1 cellular context compared by ENCODE assay signal in the genomic region with DNA sequence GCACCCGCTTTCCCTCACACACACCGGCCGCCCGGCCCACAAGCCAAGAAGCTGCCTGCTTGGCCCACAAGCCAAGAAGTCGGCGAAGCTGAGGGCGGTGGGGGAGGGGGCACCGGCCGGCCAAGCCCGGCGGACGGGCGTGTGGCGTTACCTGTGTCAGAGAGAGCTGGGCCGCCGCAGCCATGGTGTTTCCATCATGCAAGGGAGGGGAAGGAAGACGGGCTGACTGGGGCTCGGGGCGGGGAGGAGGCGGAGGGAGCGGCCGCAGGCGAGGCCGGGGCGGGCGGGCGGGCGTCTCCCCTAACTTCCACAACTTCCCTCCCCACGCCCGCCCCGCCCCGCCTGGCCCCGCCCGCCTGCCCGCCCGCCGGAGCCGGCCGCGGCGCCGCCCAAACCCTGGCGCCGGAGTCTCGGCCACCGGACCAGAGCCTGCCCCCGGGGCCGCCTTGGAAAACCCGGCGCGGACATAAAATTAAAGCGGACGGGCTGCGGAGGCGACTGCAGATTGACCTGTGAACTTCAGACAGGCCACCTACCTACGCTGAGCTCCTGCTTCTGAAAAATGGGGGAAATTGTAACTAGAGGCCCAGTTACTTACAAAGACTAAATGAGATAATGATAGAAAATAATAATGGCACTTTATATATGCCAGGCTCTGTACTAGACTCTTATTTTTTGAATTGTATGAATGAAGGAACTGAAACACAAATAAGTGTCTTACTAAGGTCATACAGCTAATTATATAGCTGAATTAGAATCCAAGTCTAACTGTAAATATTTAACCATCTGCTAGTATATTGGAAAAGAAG.
TF ChIP-seq lines count a peak whose summit lies in the region.

A gene (minus strand): TSS at position 219 of the 809 bp plus-strand sequence. CDS start 35 bp downstream, at position 184.

TF ChIP-seq in HepG2, 621 proteins besides CTCF, POLR2A, EP300 and RAD21 (continued from another document and continues in another):
- TF ChIP-seq, protein P1, sequence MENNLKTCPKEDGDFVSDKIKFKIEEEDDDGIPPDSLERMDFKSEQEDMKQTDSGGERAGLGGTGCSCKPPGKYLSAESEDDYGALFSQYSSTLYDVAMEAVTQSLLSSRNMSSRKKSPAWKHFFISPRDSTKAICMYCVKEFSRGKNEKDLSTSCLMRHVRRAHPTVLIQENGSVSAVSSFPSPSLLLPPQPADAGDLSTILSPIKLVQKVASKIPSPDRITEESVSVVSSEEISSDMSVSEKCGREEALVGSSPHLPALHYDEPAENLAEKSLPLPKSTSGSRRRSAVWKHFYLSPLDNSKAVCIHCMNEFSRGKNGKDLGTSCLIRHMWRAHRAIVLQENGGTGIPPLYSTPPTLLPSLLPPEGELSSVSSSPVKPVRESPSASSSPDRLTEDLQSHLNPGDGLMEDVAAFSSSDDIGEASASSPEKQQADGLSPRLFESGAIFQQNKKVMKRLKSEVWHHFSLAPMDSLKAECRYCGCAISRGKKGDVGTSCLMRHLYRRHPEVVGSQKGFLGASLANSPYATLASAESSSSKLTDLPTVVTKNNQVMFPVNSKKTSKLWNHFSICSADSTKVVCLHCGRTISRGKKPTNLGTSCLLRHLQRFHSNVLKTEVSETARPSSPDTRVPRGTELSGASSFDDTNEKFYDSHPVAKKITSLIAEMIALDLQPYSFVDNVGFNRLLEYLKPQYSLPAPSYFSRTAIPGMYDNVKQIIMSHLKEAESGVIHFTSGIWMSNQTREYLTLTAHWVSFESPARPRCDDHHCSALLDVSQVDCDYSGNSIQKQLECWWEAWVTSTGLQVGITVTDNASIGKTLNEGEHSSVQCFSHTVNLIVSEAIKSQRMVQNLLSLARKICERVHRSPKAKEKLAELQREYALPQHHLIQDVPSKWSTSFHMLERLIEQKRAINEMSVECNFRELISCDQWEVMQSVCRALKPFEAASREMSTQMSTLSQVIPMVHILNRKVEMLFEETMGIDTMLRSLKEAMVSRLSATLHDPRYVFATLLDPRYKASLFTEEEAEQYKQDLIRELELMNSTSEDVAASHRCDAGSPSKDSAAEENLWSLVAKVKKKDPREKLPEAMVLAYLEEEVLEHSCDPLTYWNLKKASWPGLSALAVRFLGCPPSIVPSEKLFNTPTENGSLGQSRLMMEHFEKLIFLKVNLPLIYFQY (CRISPR knock-in tag; IDR thresholded peaks at IDR 0.05; ENCODE audit: borderline replicate concordance), result no peak
- no peak for TF ChIP-seq ZFAT (CRISPR knock-in tag; conservative IDR thresholded peaks at IDR 0.05)
- TF ChIP-seq, protein P2, sequence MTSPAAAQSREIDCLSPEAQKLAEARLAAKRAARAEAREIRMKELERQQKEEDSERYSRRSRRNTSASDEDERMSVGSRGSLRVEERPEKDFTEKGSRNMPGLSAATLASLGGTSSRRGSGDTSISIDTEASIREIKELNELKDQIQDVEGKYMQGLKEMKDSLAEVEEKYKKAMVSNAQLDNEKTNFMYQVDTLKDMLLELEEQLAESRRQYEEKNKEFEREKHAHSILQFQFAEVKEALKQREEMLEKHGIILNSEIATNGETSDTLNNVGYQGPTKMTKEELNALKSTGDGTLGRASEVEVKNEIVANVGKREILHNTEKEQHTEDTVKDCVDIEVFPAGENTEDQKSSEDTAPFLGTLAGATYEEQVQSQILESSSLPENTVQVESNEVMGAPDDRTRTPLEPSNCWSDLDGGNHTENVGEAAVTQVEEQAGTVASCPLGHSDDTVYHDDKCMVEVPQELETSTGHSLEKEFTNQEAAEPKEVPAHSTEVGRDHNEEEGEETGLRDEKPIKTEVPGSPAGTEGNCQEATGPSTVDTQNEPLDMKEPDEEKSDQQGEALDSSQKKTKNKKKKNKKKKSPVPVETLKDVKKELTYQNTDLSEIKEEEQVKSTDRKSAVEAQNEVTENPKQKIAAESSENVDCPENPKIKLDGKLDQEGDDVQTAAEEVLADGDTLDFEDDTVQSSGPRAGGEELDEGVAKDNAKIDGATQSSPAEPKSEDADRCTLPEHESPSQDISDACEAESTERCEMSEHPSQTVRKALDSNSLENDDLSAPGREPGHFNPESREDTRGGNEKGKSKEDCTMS (CRISPR knock-in tag; conservative IDR thresholded peaks at IDR 0.05), result no peak
- TF ChIP-seq SMARCC2 (IDR thresholded peaks at IDR 0.05), result no peak
- TF ChIP-seq MXD4 (CRISPR knock-in tag; IDR thresholded peaks at IDR 0.05), result peak; percentile 19; the same call in 1 of the 2 replicates
- TF ChIP-seq ZNF746 (CRISPR knock-in tag; IDR thresholded peaks at IDR 0.05), result peak; percentile 86
- peak; percentile 78 for TF ChIP-seq POGZ (CRISPR knock-in tag; IDR thresholded peaks at IDR 0.05)
- no peak for TF ChIP-seq FOXM1 (CRISPR knock-in tag; IDR thresholded peaks at IDR 0.05)
- TF ChIP-seq, protein P3, sequence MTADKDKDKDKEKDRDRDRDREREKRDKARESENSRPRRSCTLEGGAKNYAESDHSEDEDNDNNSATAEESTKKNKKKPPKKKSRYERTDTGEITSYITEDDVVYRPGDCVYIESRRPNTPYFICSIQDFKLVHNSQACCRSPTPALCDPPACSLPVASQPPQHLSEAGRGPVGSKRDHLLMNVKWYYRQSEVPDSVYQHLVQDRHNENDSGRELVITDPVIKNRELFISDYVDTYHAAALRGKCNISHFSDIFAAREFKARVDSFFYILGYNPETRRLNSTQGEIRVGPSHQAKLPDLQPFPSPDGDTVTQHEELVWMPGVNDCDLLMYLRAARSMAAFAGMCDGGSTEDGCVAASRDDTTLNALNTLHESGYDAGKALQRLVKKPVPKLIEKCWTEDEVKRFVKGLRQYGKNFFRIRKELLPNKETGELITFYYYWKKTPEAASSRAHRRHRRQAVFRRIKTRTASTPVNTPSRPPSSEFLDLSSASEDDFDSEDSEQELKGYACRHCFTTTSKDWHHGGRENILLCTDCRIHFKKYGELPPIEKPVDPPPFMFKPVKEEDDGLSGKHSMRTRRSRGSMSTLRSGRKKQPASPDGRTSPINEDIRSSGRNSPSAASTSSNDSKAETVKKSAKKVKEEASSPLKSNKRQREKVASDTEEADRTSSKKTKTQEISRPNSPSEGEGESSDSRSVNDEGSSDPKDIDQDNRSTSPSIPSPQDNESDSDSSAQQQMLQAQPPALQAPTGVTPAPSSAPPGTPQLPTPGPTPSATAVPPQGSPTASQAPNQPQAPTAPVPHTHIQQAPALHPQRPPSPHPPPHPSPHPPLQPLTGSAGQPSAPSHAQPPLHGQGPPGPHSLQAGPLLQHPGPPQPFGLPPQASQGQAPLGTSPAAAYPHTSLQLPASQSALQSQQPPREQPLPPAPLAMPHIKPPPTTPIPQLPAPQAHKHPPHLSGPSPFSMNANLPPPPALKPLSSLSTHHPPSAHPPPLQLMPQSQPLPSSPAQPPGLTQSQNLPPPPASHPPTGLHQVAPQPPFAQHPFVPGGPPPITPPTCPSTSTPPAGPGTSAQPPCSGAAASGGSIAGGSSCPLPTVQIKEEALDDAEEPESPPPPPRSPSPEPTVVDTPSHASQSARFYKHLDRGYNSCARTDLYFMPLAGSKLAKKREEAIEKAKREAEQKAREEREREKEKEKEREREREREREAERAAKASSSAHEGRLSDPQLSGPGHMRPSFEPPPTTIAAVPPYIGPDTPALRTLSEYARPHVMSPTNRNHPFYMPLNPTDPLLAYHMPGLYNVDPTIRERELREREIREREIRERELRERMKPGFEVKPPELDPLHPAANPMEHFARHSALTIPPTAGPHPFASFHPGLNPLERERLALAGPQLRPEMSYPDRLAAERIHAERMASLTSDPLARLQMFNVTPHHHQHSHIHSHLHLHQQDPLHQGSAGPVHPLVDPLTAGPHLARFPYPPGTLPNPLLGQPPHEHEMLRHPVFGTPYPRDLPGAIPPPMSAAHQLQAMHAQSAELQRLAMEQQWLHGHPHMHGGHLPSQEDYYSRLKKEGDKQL (CRISPR knock-in tag; IDR thresholded peaks at IDR 0.05; ENCODE audit: low read depth), result no peak
- TF ChIP-seq, protein P4, sequence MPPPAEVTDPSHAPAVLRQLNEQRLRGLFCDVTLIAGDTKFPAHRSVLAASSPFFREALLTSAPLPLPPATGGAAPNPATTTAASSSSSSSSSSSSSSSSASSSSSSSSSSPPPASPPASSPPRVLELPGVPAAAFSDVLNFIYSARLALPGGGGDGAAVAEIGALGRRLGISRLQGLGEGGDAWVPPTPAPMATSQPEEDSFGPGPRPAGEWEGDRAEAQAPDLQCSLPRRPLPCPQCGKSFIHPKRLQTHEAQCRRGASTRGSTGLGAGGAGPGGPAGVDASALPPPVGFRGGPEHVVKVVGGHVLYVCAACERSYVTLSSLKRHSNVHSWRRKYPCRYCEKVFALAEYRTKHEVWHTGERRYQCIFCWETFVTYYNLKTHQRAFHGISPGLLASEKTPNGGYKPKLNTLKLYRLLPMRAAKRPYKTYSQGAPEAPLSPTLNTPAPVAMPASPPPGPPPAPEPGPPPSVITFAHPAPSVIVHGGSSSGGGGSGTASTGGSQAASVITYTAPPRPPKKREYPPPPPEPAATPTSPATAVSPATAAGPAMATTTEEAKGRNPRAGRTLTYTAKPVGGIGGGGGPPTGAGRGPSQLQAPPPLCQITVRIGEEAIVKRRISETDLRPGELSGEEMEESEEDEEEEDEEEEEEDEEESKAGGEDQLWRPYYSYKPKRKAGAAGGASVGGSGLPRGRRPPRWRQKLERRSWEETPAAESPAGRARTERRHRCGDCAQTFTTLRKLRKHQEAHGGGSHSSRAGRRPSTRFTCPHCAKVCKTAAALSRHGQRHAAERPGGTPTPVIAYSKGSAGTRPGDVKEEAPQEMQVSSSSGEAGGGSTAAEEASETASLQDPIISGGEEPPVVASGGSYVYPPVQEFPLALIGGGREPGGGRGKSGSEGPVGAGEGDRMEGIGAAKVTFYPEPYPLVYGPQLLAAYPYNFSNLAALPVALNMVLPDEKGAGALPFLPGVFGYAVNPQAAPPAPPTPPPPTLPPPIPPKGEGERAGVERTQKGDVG (CRISPR knock-in tag; IDR thresholded peaks at IDR 0.05; ENCODE audit: borderline replicate concordance), result no peak
- no peak for TF ChIP-seq TBL1XR1 (IDR thresholded peaks at IDR 0.05; ENCODE audit: borderline replicate concordance, low read length, partially characterized antibody)
- no peak for TF ChIP-seq ZNF562 (CRISPR knock-in tag; IDR thresholded peaks at IDR 0.05; ENCODE audit: borderline replicate concordance)
- no peak for TF ChIP-seq GATA4 (IDR thresholded peaks at IDR 0.05; ENCODE audit: borderline replicate concordance, low read depth)
- peak; percentile 23; the same call in 1 of the 2 replicates for TF ChIP-seq RXRB (CRISPR knock-in tag; IDR thresholded peaks at IDR 0.05; ENCODE audit: borderline replicate concordance)
- peak; percentile 68 for TF ChIP-seq ZNF292 (CRISPR knock-in tag; IDR thresholded peaks at IDR 0.05; ENCODE audit: borderline replicate concordance, low read depth)
- TF ChIP-seq, protein P5, sequence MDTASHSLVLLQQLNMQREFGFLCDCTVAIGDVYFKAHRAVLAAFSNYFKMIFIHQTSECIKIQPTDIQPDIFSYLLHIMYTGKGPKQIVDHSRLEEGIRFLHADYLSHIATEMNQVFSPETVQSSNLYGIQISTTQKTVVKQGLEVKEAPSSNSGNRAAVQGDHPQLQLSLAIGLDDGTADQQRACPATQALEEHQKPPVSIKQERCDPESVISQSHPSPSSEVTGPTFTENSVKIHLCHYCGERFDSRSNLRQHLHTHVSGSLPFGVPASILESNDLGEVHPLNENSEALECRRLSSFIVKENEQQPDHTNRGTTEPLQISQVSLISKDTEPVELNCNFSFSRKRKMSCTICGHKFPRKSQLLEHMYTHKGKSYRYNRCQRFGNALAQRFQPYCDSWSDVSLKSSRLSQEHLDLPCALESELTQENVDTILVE (CRISPR knock-in tag; IDR thresholded peaks at IDR 0.05), result no peak
- no peak for TF ChIP-seq FOSL2 (CRISPR knock-in tag; IDR thresholded peaks at IDR 0.05)
- no peak for TF ChIP-seq ZNF629 (CRISPR knock-in tag; conservative IDR thresholded peaks at IDR 0.05)
- TF ChIP-seq ZNF263 (CRISPR knock-in tag; IDR thresholded peaks at IDR 0.05), result no peak
- TF ChIP-seq, protein P6, sequence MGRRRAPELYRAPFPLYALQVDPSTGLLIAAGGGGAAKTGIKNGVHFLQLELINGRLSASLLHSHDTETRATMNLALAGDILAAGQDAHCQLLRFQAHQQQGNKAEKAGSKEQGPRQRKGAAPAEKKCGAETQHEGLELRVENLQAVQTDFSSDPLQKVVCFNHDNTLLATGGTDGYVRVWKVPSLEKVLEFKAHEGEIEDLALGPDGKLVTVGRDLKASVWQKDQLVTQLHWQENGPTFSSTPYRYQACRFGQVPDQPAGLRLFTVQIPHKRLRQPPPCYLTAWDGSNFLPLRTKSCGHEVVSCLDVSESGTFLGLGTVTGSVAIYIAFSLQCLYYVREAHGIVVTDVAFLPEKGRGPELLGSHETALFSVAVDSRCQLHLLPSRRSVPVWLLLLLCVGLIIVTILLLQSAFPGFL (CRISPR knock-in tag; IDR thresholded peaks at IDR 0.05), result no peak
- TF ChIP-seq SCMH1 (CRISPR knock-in tag; IDR thresholded peaks at IDR 0.05; ENCODE audit: borderline replicate concordance), result no peak
- TF ChIP-seq TOPORS (CRISPR knock-in tag; IDR thresholded peaks at IDR 0.05), result no peak
- TF ChIP-seq, protein P7, sequence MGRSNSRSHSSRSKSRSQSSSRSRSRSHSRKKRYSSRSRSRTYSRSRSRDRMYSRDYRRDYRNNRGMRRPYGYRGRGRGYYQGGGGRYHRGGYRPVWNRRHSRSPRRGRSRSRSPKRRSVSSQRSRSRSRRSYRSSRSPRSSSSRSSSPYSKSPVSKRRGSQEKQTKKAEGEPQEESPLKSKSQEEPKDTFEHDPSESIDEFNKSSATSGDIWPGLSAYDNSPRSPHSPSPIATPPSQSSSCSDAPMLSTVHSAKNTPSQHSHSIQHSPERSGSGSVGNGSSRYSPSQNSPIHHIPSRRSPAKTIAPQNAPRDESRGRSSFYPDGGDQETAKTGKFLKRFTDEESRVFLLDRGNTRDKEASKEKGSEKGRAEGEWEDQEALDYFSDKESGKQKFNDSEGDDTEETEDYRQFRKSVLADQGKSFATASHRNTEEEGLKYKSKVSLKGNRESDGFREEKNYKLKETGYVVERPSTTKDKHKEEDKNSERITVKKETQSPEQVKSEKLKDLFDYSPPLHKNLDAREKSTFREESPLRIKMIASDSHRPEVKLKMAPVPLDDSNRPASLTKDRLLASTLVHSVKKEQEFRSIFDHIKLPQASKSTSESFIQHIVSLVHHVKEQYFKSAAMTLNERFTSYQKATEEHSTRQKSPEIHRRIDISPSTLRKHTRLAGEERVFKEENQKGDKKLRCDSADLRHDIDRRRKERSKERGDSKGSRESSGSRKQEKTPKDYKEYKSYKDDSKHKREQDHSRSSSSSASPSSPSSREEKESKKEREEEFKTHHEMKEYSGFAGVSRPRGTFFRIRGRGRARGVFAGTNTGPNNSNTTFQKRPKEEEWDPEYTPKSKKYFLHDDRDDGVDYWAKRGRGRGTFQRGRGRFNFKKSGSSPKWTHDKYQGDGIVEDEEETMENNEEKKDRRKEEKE (IDR thresholded peaks at IDR 0.05), result no peak
- no peak for TF ChIP-seq SOX6 (IDR thresholded peaks at IDR 0.05)
- peak; percentile 45; the same call in 1 of the 2 replicates for TF ChIP-seq SOX6 (CRISPR knock-in tag; IDR thresholded peaks at IDR 0.05)
- TF ChIP-seq BCL6 (CRISPR knock-in tag; IDR thresholded peaks at IDR 0.05), result no peak
- TF ChIP-seq, protein P8, sequence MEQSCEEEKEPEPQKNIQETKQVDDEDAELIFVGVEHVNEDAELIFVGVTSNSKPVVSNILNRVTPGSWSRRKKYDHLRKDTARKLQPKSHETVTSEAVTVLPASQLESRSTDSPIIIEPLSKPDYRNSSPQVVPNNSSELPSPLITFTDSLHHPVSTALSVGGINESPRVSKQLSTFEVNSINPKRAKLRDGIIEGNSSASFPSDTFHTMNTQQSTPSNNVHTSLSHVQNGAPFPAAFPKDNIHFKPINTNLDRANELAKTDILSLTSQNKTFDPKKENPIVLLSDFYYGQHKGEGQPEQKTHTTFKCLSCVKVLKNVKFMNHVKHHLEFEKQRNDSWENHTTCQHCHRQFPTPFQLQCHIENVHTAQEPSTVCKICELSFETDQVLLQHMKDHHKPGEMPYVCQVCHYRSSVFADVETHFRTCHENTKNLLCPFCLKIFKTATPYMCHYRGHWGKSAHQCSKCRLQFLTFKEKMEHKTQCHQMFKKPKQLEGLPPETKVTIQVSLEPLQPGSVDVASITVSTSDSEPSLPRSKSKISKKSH (CRISPR knock-in tag; IDR thresholded peaks at IDR 0.05; ENCODE audit: borderline replicate concordance), result no peak
- 0 out of 2 replicates have a peak, but pooled peaks have one; percentile 51 for TF ChIP-seq ZNF451 (CRISPR knock-in tag; IDR thresholded peaks at IDR 0.05)
- TF ChIP-seq ZNF879 (CRISPR knock-in tag; IDR thresholded peaks at IDR 0.05), result no peak
- no peak for TF ChIP-seq ZNF180 (CRISPR knock-in tag; IDR thresholded peaks at IDR 0.05; ENCODE audit: borderline replicate concordance, low read depth)
